Comparison of ENCODE assay signal across 1 cellular context in genomic region chr3:128801779-128802369, GRCh38.
TF ChIP-seq lines count a peak whose summit lies in the region.

No MANE protein-coding gene starts in this region.

TF ChIP-seq in GM23338, 12 proteins besides CTCF, POLR2A, EP300 and RAD21 (continued from another document):
- TF ChIP-seq REST (IDR thresholded peaks at IDR 0.05; ENCODE audit: unreplicated experiment) (no peak), ETS1 (IDR thresholded peaks at IDR 0.05) (no peak), STAT1 (IDR thresholded peaks at IDR 0.05; ENCODE audit: unreplicated experiment) (no peak), EZH2phosphoT487 (IDR thresholded peaks at IDR 0.05; ENCODE audit: unreplicated experiment) (no peak), JUNB (IDR thresholded peaks at IDR 0.05; ENCODE audit: unreplicated experiment) (no peak)
